Comparison of ENCODE assay signal across 8 cellular contexts in genomic region chr1:89065077-89065868, GRCh38. TPM values are rescaled to one million over a fixed set of nuclear protein-coding genes. Genes with fewer than 3 reads are reported as not detected.
DNase-seq lines count a peak whose midpoint lies in the region; ATAC-seq and TF ChIP-seq lines count a peak whose summit lies in the region.

A gene with protein sequence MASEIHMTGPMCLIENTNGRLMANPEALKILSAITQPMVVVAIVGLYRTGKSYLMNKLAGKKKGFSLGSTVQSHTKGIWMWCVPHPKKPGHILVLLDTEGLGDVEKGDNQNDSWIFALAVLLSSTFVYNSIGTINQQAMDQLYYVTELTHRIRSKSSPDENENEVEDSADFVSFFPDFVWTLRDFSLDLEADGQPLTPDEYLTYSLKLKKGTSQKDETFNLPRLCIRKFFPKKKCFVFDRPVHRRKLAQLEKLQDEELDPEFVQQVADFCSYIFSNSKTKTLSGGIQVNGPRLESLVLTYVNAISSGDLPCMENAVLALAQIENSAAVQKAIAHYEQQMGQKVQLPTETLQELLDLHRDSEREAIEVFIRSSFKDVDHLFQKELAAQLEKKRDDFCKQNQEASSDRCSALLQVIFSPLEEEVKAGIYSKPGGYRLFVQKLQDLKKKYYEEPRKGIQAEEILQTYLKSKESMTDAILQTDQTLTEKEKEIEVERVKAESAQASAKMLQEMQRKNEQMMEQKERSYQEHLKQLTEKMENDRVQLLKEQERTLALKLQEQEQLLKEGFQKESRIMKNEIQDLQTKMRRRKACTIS (minus strand): TSS chr1:89065208. CDS start chr1:89063234, 1,974 bp downstream.

- no peak for TF ChIP-seq POLR2A in esophagus muscularis mucosa (IDR thresholded peaks at IDR 0.05; ENCODE audit: low read depth)

- no peak for TF ChIP-seq EP300 in esophagus muscularis mucosa (IDR thresholded peaks at IDR 0.05)

- H3K9me3 Mint-ChIP-seq in nephron, result no peaks in the 10 kb centered on the region

- H3K4me1 Mint-ChIP-seq in nephron, result peaks cover 17% of the 10 kb centered on the region

- intact Hi-C loops in T-helper 2 cell treated with Interferon-gamma antibody and Interleukin-4, amounts not matched to agents 100 ng/mL and 5 ng/mL, for 36 hours (cut with micrococcal nuclease), result loop anchor here (1.0 kb wide), 3 partner anchors 43 to 386 kb away; partner anchors contain the start of genes GBP3, KYAT3 and RBMXL1
- intact Hi-C loops in esophagus muscularis mucosa (cut with DNase I), result no loop called here

- H3K36me3 ChIP-seq in esophagus muscularis mucosa, result no peaks in the 10 kb centered on the region

- peak; percentile 66 for ATAC-seq in HG03066 (IDR thresholded peaks at IDR 0.05; ENCODE audit: low read depth, unreplicated experiment)

- H3K27ac Mint-ChIP-seq in nephron, result peak within 1 kb of the TSS; percentile 35 to 95 (median 91)

- peak within 1 kb of the TSS; percentile 56 to 70 (median 63) for H3K4me3 ChIP-seq in esophagus muscularis mucosa

- H3K36me3 Mint-ChIP-seq in nephron (ENCODE audit: low read depth), result no peaks in the 10 kb centered on the region

- peaks cover 20 to 45% (median 40%) of the 10 kb centered on the region in 4 donors for H3K4me1 ChIP-seq in esophagus muscularis mucosa

- peak within 1 kb of the TSS; percentile 84 to 86 (median 86) for H3K27ac ChIP-seq in esophagus muscularis mucosa (replicated peaks in 1 of 4)

- no peak for TF ChIP-seq CTCF in esophagus muscularis mucosa (IDR thresholded peaks at IDR 0.05)
- no peak for TF ChIP-seq CTCF in nephron (IDR thresholded peaks at IDR 0.05; ENCODE audit: unreplicated experiment in 3 of 3)

- peak within 1 kb of the TSS in 2 of 3 experiments; percentile 71 to 84 for H3K4me3 Mint-ChIP-seq in nephron

- H3K27me3 Mint-ChIP-seq in nephron (ENCODE audit: low read depth), result no peaks in the 10 kb centered on the region

- no peaks in the 10 kb centered on the region for H3K9me3 ChIP-seq in esophagus muscularis mucosa

- no peaks in the 10 kb centered on the region for H3K27me3 ChIP-seq in esophagus muscularis mucosa

- peak; percentile 44 for DNase-seq in activated naive CD4-positive, alpha-beta T cell treated with Interleukin-2 at 50 U/mL for 16 hours
- no peak for DNase-seq in activated naive CD4-positive, alpha-beta T cell (lab: John Stamatoyannopoulos, UW)
- DNase-seq in esophagus muscularis mucosa (ENCODE audit: extremely low spot score), result no peak
- DNase-seq in Kasumi-1 (lab: John Stamatoyannopoulos, UW), result no peak
- DNase-seq in stimulated activated CD4-positive, alpha-beta T cell treated with anti-CD3 and anti-CD28 coated beads, Interleukin-2, amount 100 ng/mL, for 48 hours, result no peak

- 22% methylated on average over 4 of the region's 4 CpGs for WGBS in esophagus muscularis mucosa

RNA-seq across cellular contexts. Expression of the gene that starts here (rescaled TPM):
- 219 and 222 TPM in 2 replicates for total RNA-seq in T-helper 2 cell treated with Interferon-gamma antibody and Interleukin-4, amounts not matched to agents 100 ng/mL and 5 ng/mL, for 36 hours
- 10 to 100 TPM; 16.1 to 38.2 (median 21.1) TPM for total RNA-seq in esophagus muscularis mucosa
